Comparison of ENCODE assay signal across 1 cellular context in genomic region chr3:48595075-48595525, GRCh38.
TF ChIP-seq lines count a peak whose summit lies in the region.

Gene COL7A1, minus strand, starts transcription at chr3:48595329. Its CDS starts 170 bp downstream, at chr3:48595159.

TF ChIP-seq in GM23338, 12 proteins besides CTCF, POLR2A, EP300 and RAD21 (continued from another document):
- TF ChIP-seq, protein P1, sequence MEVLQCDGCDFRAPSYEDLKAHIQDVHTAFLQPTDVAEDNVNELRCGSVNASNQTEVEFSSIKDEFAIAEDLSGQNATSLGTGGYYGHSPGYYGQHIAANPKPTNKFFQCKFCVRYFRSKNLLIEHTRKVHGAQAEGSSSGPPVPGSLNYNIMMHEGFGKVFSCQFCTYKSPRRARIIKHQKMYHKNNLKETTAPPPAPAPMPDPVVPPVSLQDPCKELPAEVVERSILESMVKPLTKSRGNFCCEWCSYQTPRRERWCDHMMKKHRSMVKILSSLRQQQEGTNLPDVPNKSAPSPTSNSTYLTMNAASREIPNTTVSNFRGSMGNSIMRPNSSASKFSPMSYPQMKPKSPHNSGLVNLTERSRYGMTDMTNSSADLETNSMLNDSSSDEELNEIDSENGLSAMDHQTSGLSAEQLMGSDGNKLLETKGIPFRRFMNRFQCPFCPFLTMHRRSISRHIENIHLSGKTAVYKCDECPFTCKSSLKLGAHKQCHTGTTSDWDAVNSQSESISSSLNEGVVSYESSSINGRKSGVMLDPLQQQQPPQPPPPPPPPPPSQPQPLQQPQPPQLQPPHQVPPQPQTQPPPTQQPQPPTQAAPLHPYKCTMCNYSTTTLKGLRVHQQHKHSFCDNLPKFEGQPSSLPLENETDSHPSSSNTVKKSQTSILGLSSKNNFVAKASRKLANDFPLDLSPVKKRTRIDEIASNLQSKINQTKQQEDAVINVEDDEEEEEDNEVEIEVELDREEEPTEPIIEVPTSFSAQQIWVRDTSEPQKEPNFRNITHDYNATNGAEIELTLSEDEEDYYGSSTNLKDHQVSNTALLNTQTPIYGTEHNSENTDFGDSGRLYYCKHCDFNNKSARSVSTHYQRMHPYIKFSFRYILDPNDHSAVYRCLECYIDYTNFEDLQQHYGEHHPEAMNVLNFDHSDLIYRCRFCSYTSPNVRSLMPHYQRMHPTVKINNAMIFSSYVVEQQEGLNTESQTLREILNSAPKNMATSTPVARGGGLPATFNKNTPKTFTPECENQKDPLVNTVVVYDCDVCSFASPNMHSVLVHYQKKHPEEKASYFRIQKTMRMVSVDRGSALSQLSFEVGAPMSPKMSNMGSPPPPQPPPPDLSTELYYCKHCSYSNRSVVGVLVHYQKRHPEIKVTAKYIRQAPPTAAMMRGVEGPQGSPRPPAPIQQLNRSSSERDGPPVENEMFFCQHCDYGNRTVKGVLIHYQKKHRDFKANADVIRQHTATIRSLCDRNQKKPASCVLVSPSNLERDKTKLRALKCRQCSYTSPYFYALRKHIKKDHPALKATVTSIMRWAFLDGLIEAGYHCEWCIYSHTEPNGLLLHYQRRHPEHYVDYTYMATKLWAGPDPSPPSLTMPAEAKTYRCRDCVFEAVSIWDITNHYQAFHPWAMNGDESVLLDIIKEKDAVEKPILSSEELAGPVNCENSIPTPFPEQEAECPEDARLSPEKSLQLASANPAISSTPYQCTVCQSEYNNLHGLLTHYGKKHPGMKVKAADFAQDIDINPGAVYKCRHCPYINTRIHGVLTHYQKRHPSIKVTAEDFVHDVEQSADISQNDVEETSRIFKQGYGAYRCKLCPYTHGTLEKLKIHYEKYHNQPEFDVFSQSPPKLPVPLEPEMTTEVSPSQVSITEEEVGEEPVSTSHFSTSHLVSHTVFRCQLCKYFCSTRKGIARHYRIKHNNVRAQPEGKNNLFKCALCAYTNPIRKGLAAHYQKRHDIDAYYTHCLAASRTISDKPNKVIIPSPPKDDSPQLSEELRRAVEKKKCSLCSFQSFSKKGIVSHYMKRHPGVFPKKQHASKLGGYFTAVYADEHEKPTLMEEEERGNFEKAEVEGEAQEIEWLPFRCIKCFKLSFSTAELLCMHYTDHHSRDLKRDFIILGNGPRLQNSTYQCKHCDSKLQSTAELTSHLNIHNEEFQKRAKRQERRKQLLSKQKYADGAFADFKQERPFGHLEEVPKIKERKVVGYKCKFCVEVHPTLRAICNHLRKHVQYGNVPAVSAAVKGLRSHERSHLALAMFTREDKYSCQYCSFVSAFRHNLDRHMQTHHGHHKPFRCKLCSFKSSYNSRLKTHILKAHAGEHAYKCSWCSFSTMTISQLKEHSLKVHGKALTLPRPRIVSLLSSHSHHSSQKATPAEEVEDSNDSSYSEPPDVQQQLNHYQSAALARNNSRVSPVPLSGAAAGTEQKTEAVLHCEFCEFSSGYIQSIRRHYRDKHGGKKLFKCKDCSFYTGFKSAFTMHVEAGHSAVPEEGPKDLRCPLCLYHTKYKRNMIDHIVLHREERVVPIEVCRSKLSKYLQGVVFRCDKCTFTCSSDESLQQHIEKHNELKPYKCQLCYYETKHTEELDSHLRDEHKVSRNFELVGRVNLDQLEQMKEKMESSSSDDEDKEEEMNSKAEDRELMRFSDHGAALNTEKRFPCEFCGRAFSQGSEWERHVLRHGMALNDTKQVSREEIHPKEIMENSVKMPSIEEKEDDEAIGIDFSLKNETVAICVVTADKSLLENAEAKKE (CRISPR knock-in tag; IDR thresholded peaks at IDR 0.05): no peak
- no peak for TF ChIP-seq CREB1 (CRISPR knock-in tag; IDR thresholded peaks at IDR 0.05; ENCODE audit: low read depth)
- TF ChIP-seq NANOG (IDR thresholded peaks at IDR 0.05; ENCODE audit: borderline replicate concordance): no peak
- TF ChIP-seq EZH2 (IDR thresholded peaks at IDR 0.05; ENCODE audit: low read depth, unreplicated experiment): no peak
- TF ChIP-seq STAT1 (IDR thresholded peaks at IDR 0.05; ENCODE audit: unreplicated experiment): no peak
- TF ChIP-seq, protein P2, sequence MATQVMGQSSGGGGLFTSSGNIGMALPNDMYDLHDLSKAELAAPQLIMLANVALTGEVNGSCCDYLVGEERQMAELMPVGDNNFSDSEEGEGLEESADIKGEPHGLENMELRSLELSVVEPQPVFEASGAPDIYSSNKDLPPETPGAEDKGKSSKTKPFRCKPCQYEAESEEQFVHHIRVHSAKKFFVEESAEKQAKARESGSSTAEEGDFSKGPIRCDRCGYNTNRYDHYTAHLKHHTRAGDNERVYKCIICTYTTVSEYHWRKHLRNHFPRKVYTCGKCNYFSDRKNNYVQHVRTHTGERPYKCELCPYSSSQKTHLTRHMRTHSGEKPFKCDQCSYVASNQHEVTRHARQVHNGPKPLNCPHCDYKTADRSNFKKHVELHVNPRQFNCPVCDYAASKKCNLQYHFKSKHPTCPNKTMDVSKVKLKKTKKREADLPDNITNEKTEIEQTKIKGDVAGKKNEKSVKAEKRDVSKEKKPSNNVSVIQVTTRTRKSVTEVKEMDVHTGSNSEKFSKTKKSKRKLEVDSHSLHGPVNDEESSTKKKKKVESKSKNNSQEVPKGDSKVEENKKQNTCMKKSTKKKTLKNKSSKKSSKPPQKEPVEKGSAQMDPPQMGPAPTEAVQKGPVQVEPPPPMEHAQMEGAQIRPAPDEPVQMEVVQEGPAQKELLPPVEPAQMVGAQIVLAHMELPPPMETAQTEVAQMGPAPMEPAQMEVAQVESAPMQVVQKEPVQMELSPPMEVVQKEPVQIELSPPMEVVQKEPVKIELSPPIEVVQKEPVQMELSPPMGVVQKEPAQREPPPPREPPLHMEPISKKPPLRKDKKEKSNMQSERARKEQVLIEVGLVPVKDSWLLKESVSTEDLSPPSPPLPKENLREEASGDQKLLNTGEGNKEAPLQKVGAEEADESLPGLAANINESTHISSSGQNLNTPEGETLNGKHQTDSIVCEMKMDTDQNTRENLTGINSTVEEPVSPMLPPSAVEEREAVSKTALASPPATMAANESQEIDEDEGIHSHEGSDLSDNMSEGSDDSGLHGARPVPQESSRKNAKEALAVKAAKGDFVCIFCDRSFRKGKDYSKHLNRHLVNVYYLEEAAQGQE (IDR thresholded peaks at IDR 0.05; ENCODE audit: unreplicated experiment): no peak
- TF ChIP-seq EZH2phosphoT487 (IDR thresholded peaks at IDR 0.05; ENCODE audit: unreplicated experiment): no peak
- TF ChIP-seq ZNF114 (CRISPR knock-in tag; IDR thresholded peaks at IDR 0.05): no peak
- TF ChIP-seq POLR2AphosphoS5 (IDR thresholded peaks at IDR 0.05; ENCODE audit: low read depth): no peak
